In the genomic region with DNA sequence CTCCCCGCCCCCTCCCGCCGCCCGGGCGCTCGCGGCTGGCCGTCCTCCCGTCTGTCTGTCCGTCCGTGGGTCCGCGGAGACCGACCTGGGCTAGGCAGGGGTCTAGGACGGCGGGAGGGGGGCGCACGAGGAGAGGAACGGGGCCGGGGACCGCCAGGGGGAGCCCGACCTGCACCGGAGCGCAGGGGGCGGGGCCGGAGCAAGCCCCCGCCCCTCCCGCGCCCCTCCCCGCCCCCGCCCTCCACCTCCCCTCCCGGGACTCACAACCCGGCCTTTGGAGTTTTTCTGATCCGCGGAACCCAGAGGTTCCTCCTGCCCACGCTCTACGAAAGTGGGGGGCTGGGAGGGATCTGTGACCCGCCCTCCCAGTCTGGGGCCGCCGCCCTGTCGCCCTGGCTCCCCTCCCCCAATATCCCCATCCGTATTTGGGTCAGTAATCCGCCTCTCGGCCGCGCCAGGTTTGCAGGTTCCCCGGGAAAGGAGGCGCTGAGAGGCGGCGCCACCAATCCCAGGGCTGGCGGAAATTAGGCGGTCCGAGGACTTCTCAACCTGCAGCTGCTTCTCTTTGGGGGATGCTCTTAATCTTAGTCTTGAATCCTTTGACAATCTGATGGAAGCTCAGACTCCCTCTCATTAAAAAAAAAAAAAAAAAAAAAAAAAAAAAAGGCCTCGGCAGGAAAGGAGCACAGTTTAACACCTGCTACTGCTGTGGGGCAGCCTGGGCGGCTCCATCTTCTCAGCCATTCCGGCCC, we compare ENCODE assay signal across 1 cellular context.
TF ChIP-seq lines count a peak whose summit lies in the region.

No MANE protein-coding gene starts in this region.

TF ChIP-seq in Ishikawa, 13 proteins besides CTCF, POLR2A, EP300 and RAD21:
- TF ChIP-seq TCF12 (IDR thresholded peaks at IDR 0.05; ENCODE audit: low read depth): 0 out of 2 replicates have a peak, but pooled peaks have one; percentile 37
- TF ChIP-seq EGR1 (IDR thresholded peaks at IDR 0.05): peak; percentile 53; the same call in 1 of the 2 replicates
- TF ChIP-seq TEAD4 (IDR thresholded peaks at IDR 0.05): no peak
- TF ChIP-seq YY1 (IDR thresholded peaks at IDR 0.05; ENCODE audit: low read depth): peak; percentile 29; the same call in 1 of the 2 replicates
- TF ChIP-seq, protein P1, sequence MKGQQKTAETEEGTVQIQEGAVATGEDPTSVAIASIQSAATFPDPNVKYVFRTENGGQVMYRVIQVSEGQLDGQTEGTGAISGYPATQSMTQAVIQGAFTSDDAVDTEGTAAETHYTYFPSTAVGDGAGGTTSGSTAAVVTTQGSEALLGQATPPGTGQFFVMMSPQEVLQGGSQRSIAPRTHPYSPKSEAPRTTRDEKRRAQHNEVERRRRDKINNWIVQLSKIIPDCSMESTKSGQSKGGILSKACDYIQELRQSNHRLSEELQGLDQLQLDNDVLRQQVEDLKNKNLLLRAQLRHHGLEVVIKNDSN (IDR thresholded peaks at IDR 0.05): 0 out of 2 replicates have a peak, but pooled peaks have one; percentile 3
- TF ChIP-seq CREB1 (IDR thresholded peaks at IDR 0.05; ENCODE audit: low read depth): no peak
- TF ChIP-seq, protein P2, sequence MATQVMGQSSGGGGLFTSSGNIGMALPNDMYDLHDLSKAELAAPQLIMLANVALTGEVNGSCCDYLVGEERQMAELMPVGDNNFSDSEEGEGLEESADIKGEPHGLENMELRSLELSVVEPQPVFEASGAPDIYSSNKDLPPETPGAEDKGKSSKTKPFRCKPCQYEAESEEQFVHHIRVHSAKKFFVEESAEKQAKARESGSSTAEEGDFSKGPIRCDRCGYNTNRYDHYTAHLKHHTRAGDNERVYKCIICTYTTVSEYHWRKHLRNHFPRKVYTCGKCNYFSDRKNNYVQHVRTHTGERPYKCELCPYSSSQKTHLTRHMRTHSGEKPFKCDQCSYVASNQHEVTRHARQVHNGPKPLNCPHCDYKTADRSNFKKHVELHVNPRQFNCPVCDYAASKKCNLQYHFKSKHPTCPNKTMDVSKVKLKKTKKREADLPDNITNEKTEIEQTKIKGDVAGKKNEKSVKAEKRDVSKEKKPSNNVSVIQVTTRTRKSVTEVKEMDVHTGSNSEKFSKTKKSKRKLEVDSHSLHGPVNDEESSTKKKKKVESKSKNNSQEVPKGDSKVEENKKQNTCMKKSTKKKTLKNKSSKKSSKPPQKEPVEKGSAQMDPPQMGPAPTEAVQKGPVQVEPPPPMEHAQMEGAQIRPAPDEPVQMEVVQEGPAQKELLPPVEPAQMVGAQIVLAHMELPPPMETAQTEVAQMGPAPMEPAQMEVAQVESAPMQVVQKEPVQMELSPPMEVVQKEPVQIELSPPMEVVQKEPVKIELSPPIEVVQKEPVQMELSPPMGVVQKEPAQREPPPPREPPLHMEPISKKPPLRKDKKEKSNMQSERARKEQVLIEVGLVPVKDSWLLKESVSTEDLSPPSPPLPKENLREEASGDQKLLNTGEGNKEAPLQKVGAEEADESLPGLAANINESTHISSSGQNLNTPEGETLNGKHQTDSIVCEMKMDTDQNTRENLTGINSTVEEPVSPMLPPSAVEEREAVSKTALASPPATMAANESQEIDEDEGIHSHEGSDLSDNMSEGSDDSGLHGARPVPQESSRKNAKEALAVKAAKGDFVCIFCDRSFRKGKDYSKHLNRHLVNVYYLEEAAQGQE (IDR thresholded peaks at IDR 0.05; ENCODE audit: low read depth): no peak
- TF ChIP-seq TAF1 (IDR thresholded peaks at IDR 0.05; ENCODE audit: low read depth): no peak
- no peak for TF ChIP-seq NFIC (IDR thresholded peaks at IDR 0.05)
- no peak for TF ChIP-seq FOXM1 (IDR thresholded peaks at IDR 0.05; ENCODE audit: borderline replicate concordance, low read depth)
- TF ChIP-seq CEBPB (IDR thresholded peaks at IDR 0.05): no peak
- peak; percentile 93 for TF ChIP-seq ZBTB7A (IDR thresholded peaks at IDR 0.05; ENCODE audit: low read depth)
- TF ChIP-seq, protein P3, sequence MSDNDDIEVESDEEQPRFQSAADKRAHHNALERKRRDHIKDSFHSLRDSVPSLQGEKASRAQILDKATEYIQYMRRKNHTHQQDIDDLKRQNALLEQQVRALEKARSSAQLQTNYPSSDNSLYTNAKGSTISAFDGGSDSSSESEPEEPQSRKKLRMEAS (IDR thresholded peaks at IDR 0.05): peak; percentile 40; the same call in 1 of the 2 replicates
